8 cellular contexts compared by ENCODE assay signal in genomic region chr7:30348083-30348560, GRCh38.
DNase-seq lines count a peak whose midpoint lies in the region; ATAC-seq and TF ChIP-seq lines count a peak whose summit lies in the region.

No MANE protein-coding gene starts in this region.

- ATAC-seq in GM21381 (IDR thresholded peaks at IDR 0.05; ENCODE audit: unreplicated experiment), result peak; percentile 74

- H3K4me3 ChIP-seq in DOHH2 (ENCODE audit: low read length) (peak overlapping the region; percentile 3; the same call in 1 of the 2 replicates), HL-60 (replicated peaks; ENCODE audit: insufficient read depth, low read length) (peak overlapping the region; percentile 20), parathyroid adenoma (ENCODE audit: low read depth, low read length) (no peak overlapping the region)

- H3K36me3 ChIP-seq in DOHH2 (ENCODE audit: control insufficient read depth, low read length) (no peaks in the 10 kb centered on the region), parathyroid adenoma (ENCODE audit: control insufficient read depth, insufficient read depth, low read length) (no peaks in the 10 kb centered on the region)

- no peaks in the 10 kb centered on the region for H3K9me2 ChIP-seq in DOHH2 (replicated peaks; ENCODE audit: control insufficient read depth, low read length)

- H3K4me1 ChIP-seq in DOHH2 (ENCODE audit: control insufficient read depth, low read length) (peaks cover 91% of the 10 kb centered on the region), parathyroid adenoma (peaks cover 11% of the 10 kb centered on the region)

- no peak overlapping the region for H2AFZ ChIP-seq in parathyroid adenoma

- H3K27me3 ChIP-seq in DOHH2 (ENCODE audit: control insufficient read depth, low read length) (no peaks in the 10 kb centered on the region), HL-60 (ENCODE audit: insufficient read depth, poor library complexity, severe bottlenecking) (no peaks in the 10 kb centered on the region), parathyroid adenoma (ENCODE audit: control insufficient read depth, insufficient read depth, low read length) (no peaks in the 10 kb centered on the region)

- H3F3A ChIP-seq in DOHH2 (ENCODE audit: control insufficient read depth, insufficient read depth), result peaks cover 22% of the 10 kb centered on the region

- H3K79me2 ChIP-seq in DOHH2 (ENCODE audit: control insufficient read depth, low read length), result peaks cover 98% of the 10 kb centered on the region
- peaks cover 8% of the 10 kb centered on the region for H3K79me2 ChIP-seq in parathyroid adenoma

- no peak for TF ChIP-seq CTCF in DOHH2 (IDR thresholded peaks at IDR 0.05; ENCODE audit: low read depth, low read length, poor library complexity, severe bottlenecking)
- no peak for TF ChIP-seq CTCF in HL-60 (IDR thresholded peaks at IDR 0.05; ENCODE audit: insufficient read depth, low read length)
- TF ChIP-seq CTCF in parathyroid adenoma (IDR thresholded peaks at IDR 0.05), result no peak

- DNase-seq in HL-60 (ENCODE audit: low read depth in 1 of 2, low spot score in 1 of 2), result peak; percentile 43 to 77
- DNase-seq in T-helper 22 cell (ENCODE audit: low read depth), result peak; percentile 56
- DNase-seq in dedifferentiated amniotic fluid mesenchymal stem cell (ENCODE audit: extremely low spot score), result peak; percentile 84
- DNase-seq in NCI-H1092 treated with DMSO at 0.1 percent for 48 hours (lab: John Stamatoyannopoulos, UW), result no peak
- no peak for DNase-seq in medulla oblongata (ENCODE audit: extremely low spot score)

- peak overlapping the region; percentile 49 for H3K4me2 ChIP-seq in DOHH2 (ENCODE audit: low read length)
- peak overlapping the region; percentile 25 for H3K4me2 ChIP-seq in parathyroid adenoma (ENCODE audit: low read length)

- no peak overlapping the region for H3K9ac ChIP-seq in parathyroid adenoma

- H4K20me1 ChIP-seq in DOHH2 (ENCODE audit: control insufficient read depth, insufficient read depth, low read depth, low read length), result peaks cover 23% of the 10 kb centered on the region

- H3K9me3 ChIP-seq in DOHH2 (ENCODE audit: control insufficient read depth, insufficient read depth, low read length) (no peaks in the 10 kb centered on the region), parathyroid adenoma (ENCODE audit: control insufficient read depth, low read length) (no peaks in the 10 kb centered on the region)

- H3K27ac ChIP-seq in DOHH2 (ENCODE audit: low read depth, low read length) (peak overlapping the region; percentile 28; the same call in 1 of the 2 replicates), HL-60 (replicated peaks) (peak overlapping the region; percentile 75), parathyroid adenoma (peak overlapping the region; percentile 1)

Comparison
In these comparisons a context has a peak if more than half of its experiments do, and no peak if none do; other contexts are left out.
1. H3K27ac ChIP-seq: peak in every context shown above with its lines; median percentile 75 in HL-60; 28 in DOHH2; 1 in parathyroid adenoma.
2. DNase-seq: peak in HL-60 (2 of 2), T-helper 22 cell (single experiment) and dedifferentiated amniotic fluid mesenchymal stem cell (single experiment); none in NCI-H1092 treated with DMSO at 0.1 percent for 48 hours (single experiment) and medulla oblongata (single experiment).